ENCODE assay signal across 9 cellular contexts in genomic region chr20:34390769-34391447, GRCh38. TPM values are rescaled to one million over a fixed set of nuclear protein-coding genes. Genes with fewer than 3 reads are reported as not detected.
A peak's percentile ranks its signal among the peaks of the same experiment; 100 is the strongest.
DNase-seq lines count a peak whose midpoint lies in the region; ATAC-seq and TF ChIP-seq lines count a peak whose summit lies in the region.
"Had no signal": no experiment of that assay in that cellular context is flagged by ENCODE, and none has a peak within 500 bp of the region (broad histone marks: within the 10 kb centered on the region; RNA-seq: fewer than 3 reads in every experiment).

No MANE protein-coding gene starts in this region.

- no peaks in the 10 kb centered on the region for H3K4me1 ChIP-seq in breast epithelium

- TF ChIP-seq POLR2A in breast epithelium (IDR thresholded peaks at IDR 0.05) = no peak

- no peak overlapping the region for H3K27ac ChIP-seq in breast epithelium

- ATAC-seq in GM21825 (IDR thresholded peaks at IDR 0.05; ENCODE audit: unreplicated experiment) = no peak

- POLR2A ChIA-PET in MCF 10A (lab: Yijun Ruan, JAX) = interaction anchor here (0.5 to 3.1 kb wide), 12 partner anchors 10 to 119 kb away, joined by 3 to 34 read pairs (median 5); partner anchors contain the start of genes AHCY and ITCH

- no peak for TF ChIP-seq CTCF in MCF 10A (IDR thresholded peaks at IDR 0.05; ENCODE audit: unreplicated experiment)
- no peak for TF ChIP-seq CTCF in breast epithelium (IDR thresholded peaks at IDR 0.05)

- H3K4me3 Mint-ChIP-seq in MCF 10A (ENCODE audit: unreplicated experiment) = no peak overlapping the region
- H3K4me3 Mint-ChIP-seq: activated B cell treated with CpG ODN at 0.5 μM for 24 hours had no signal

- CTCF ChIA-PET in MCF 10A (lab: Yijun Ruan, JAX) = interaction anchor here (0.9 to 1.7 kb wide), 2 partner anchors 78 to 126 kb away, joined by 3 to 20 read pairs; no protein-coding TSS in a partner anchor

- peaks cover 50% of the 10 kb centered on the region for H3K36me3 Mint-ChIP-seq in MCF 10A (ENCODE audit: insufficient read depth, unreplicated experiment)

- peaks cover 7% of the 10 kb centered on the region for H3K36me3 ChIP-seq in breast epithelium

- intact Hi-C loops in MCF 10A (cut with micrococcal nuclease) (loop anchor here (1.0 kb wide), 1 partner anchor 79 kb away; no protein-coding TSS in a partner anchor), breast epithelium (cut with DNase I; ENCODE audit: low total_unique reads) (no loop called here)

- no peaks in the 10 kb centered on the region for H3K27me3 ChIP-seq in breast epithelium

- no peaks in the 10 kb centered on the region for H3K9me3 ChIP-seq in breast epithelium

- no TSS peak for BruUV-seq in MCF 10A (replicated peaks; lab: Mats Ljungman, UMichigan)

- H3K27me3 Mint-ChIP-seq in MCF 10A (ENCODE audit: insufficient read depth, unreplicated experiment) = no peaks in the 10 kb centered on the region
- H3K27me3 Mint-ChIP-seq: activated B cell treated with CpG ODN at 0.5 μM for 24 hours had no signal

- H3K27ac Mint-ChIP-seq in MCF 10A (ENCODE audit: low read depth, unreplicated experiment) = peak overlapping the region; percentile 55
- H3K27ac Mint-ChIP-seq: activated B cell treated with CpG ODN at 0.5 μM for 24 hours had no signal

- H3K4me1 Mint-ChIP-seq in MCF 10A (ENCODE audit: insufficient read depth, unreplicated experiment) = peaks cover 23% of the 10 kb centered on the region

- H3K4me3 ChIP-seq in breast epithelium = no peak overlapping the region

- H3K9me3 Mint-ChIP-seq in MCF 10A (ENCODE audit: unreplicated experiment) = no peaks in the 10 kb centered on the region
- H3K9me3 Mint-ChIP-seq: activated B cell treated with CpG ODN at 0.5 μM for 24 hours had no signal

- peak; percentile 95 for DNase-seq in MCF 10A (ENCODE audit: unreplicated experiment)
- DNase-seq in breast epithelium (ENCODE audit: low spot score in 2 of 2) = no peak
- DNase-seq in activated T-cell treated with anti-CD3 and anti-CD28 coated beads for 1 hour (ENCODE audit: low read depth) = peak; percentile 9
- DNase-seq in islet precursor cell = peak; percentile 76
- DNase-seq in stimulated activated CD8-positive, alpha-beta memory T cell treated with anti-CD3 and anti-CD28 coated beads, Interleukin-4, amount 100 ng/mL, for 48 hours = peak; percentile 69
- no peak for DNase-seq in effector CD8-positive, alpha-beta T cell (lab: John Stamatoyannopoulos, UW)
- no peak for DNase-seq in NCI-H345 (lab: John Stamatoyannopoulos, UW)
- DNase-seq: activated B cell treated with CpG ODN at 0.5 μM for 24 hours had no signal

RNA-seq across cellular contexts. Expression of gene ITCH, which starts 27.8 kb away (rescaled TPM):
- total RNA-seq in MCF 10A (2022) = 57.3 and 68.3 TPM in 2 replicates
- total RNA-seq in breast epithelium = 10 to 100 TPM; 56.6 to 72.3 (median 60.6) TPM

Comparison
In these comparisons a context has a peak if more than half of its experiments do, and no peak if none do; other contexts are left out.
1. DNase-seq: peak in MCF 10A (single experiment), activated T-cell treated with anti-CD3 and anti-CD28 coated beads for 1 hour (single experiment), islet precursor cell (single experiment) and stimulated activated CD8-positive, alpha-beta memory T cell treated with anti-CD3 and anti-CD28 coated beads, Interleukin-4, amount 100 ng/mL, for 48 hours (single experiment); none in breast epithelium (0 of 2), effector CD8-positive, alpha-beta T cell (single experiment) and NCI-H345 (single experiment).